ENCODE assay signal across 3 cellular contexts in genomic region chr5:750226-750625, GRCh38. TPM values are rescaled to one million over a fixed set of nuclear protein-coding genes. Genes with fewer than 3 reads are reported as not detected.
"Had no signal": no experiment of that assay in that cellular context is flagged by ENCODE, and none has a peak within 500 bp of the region (broad histone marks: within the 10 kb centered on the region; RNA-seq: fewer than 3 reads in every experiment).

No MANE protein-coding gene starts in this region.

RNA-seq across cellular contexts. Expression of gene ZDHHC11B, which starts 34.3 kb away (rescaled TPM):
- total RNA-seq: activated T-helper 1 cell treated with anti-CD3 and anti-CD28 coated beads, Interleukin-12 subunit alpha, Interleukin-12 subunit beta, Interleukin-2, Interleukin-4 antibody, amounts not matched to agents 30 ng/mL and 10 ng/mL and 1 ng/mL, durations not matched to agents 14 hours and 24 hours and 36 hours; M059J; SJSA1 had no signal

RNA-seq across cellular contexts. Expression of gene TPPP, which starts 57.1 kb away (rescaled TPM):
- total RNA-seq: activated T-helper 1 cell treated with anti-CD3 and anti-CD28 coated beads, Interleukin-12 subunit alpha, Interleukin-12 subunit beta, Interleukin-2, Interleukin-4 antibody, amounts not matched to agents 30 ng/mL and 10 ng/mL and 1 ng/mL, durations not matched to agents 14 hours and 24 hours and 36 hours; SJSA1 had no signal
